ENCODE assay signal across 10 cellular contexts in genomic region chr2:232839680-232840079, GRCh38. TPM values are rescaled to one million over a fixed set of nuclear protein-coding genes. Genes with fewer than 3 reads are reported as not detected.
DNase-seq lines count a peak whose midpoint lies in the region; ATAC-seq and TF ChIP-seq lines count a peak whose summit lies in the region.
"Had no signal": no experiment of that assay in that cellular context is flagged by ENCODE, and none has a peak within 500 bp of the region (broad histone marks: within the 10 kb centered on the region; RNA-seq: fewer than 3 reads in every experiment).

No MANE protein-coding gene starts in this region.

- H3K27me3 Mint-ChIP-seq in CD8-positive, alpha-beta T cell (ENCODE audit: low read depth) = no peaks in the 10 kb centered on the region
- no peaks in the 10 kb centered on the region for H3K27me3 Mint-ChIP-seq in naive thymus-derived CD8-positive, alpha-beta T cell

- CTCF ChIA-PET in CD8-positive, alpha-beta T cell (lab: Charles Lee) = interaction anchor here (1.0 to 1.1 kb wide), 2 partner anchors 27 to 215 kb away, joined by 3 read pairs; no protein-coding TSS in a partner anchor

- H3K27ac ChIP-seq in CD8-positive, alpha-beta T cell (ENCODE audit: low read depth, low read length) = no peak overlapping the region
- H3K27ac ChIP-seq in dorsolateral prefrontal cortex = peak overlapping the region in 32 of 59 donors; percentile 1 to 67 (median 30)

- peaks cover 76% of the 10 kb centered on the region for H3K36me3 Mint-ChIP-seq in CD8-positive, alpha-beta T cell
- H3K36me3 Mint-ChIP-seq in naive thymus-derived CD8-positive, alpha-beta T cell = peaks cover 7 to 87% (median 18%) of the 10 kb centered on the region in 3 donors

- H3K4me1 ChIP-seq in CD8-positive, alpha-beta T cell (ENCODE audit: insufficient read depth, low read length) = peaks cover 20% of the 10 kb centered on the region

- POLR2A ChIA-PET in CD8-positive, alpha-beta T cell (lab: Charles Lee) = interaction anchor here (0.6 kb wide), 1 partner anchor 10 kb away, joined by 3 read pairs; no protein-coding TSS in a partner anchor
- POLR2A ChIA-PET in naive thymus-derived CD8-positive, alpha-beta T cell (lab: Charles Lee) = no interaction called here

- no peak for ATAC-seq in CD8-positive, alpha-beta T cell
- no peak for ATAC-seq in naive thymus-derived CD8-positive, alpha-beta T cell
- ATAC-seq in HG02571 (IDR thresholded peaks at IDR 0.05; ENCODE audit: unreplicated experiment) = no peak
- no peak for ATAC-seq in HG03135 (IDR thresholded peaks at IDR 0.05; ENCODE audit: unreplicated experiment)

- intact Hi-C loops in CD8-positive, alpha-beta T cell (cut with DNase I, micrococcal nuclease) = loop anchor here in 1 of 2 experiments (5.0 kb wide), 1 partner anchor 413 kb away; the partner anchor contains the start of gene ATG16L1
- intact Hi-C loops in dorsolateral prefrontal cortex (cut with DNase I) = loop anchor here in 1 of 2 donors (10.0 kb wide), 1 partner anchor 235 kb away; no protein-coding TSS in a partner anchor

- H3K4me1 Mint-ChIP-seq in CD8-positive, alpha-beta T cell (ENCODE audit: low read depth) = peaks cover 29% of the 10 kb centered on the region
- H3K4me1 Mint-ChIP-seq in naive thymus-derived CD8-positive, alpha-beta T cell = peaks cover 18 to 41% (median 32%) of the 10 kb centered on the region in 4 donors

- no peak overlapping the region for H3K4me3 Mint-ChIP-seq in CD8-positive, alpha-beta T cell
- no peak overlapping the region for H3K4me3 Mint-ChIP-seq in naive thymus-derived CD8-positive, alpha-beta T cell

- peak overlapping the region; percentile 73 for H3K27ac Mint-ChIP-seq in CD8-positive, alpha-beta T cell
- peak overlapping the region in 9 of 10 donors; percentile 9 to 78 (median 53) for H3K27ac Mint-ChIP-seq in naive thymus-derived CD8-positive, alpha-beta T cell

- H3K27me3 ChIP-seq in CD8-positive, alpha-beta T cell (ENCODE audit: insufficient read depth, low read length) = no peaks in the 10 kb centered on the region
- H3K27me3 ChIP-seq in dorsolateral prefrontal cortex = no peaks in the 10 kb centered on the region

- no peak for DNase-seq in CD8-positive, alpha-beta T cell
- peak; percentile 92 for DNase-seq in NOMO-1 treated with DMSO at 0.1 percent for 48 hours (lab: John Stamatoyannopoulos, UW; ENCODE audit: unreplicated experiment)
- peak in 3 of 10 donors; percentile 15 to 51 (median 48) for DNase-seq in dorsolateral prefrontal cortex
- DNase-seq in naive thymus-derived CD8-positive, alpha-beta T cell = no peak
- DNase-seq in NCI-H1092 treated with DMSO at 0.1 percent for 48 hours (lab: John Stamatoyannopoulos, UW) = no peak
- no peak for DNase-seq in NCI-H1436 treated with DMSO at 0.1 percent for 48 hours (lab: John Stamatoyannopoulos, UW)
- DNase-seq: activated CD8-positive, alpha-beta memory T cell treated with anti-CD3 and anti-CD28 coated beads, Interleukin-2, amount 50 U/mL, for 48 hours; MM.1S had no signal

- no peaks in the 10 kb centered on the region for H3K9me3 ChIP-seq in CD8-positive, alpha-beta T cell (ENCODE audit: low read length)

- peaks cover 45% of the 10 kb centered on the region for H3K36me3 ChIP-seq in CD8-positive, alpha-beta T cell (ENCODE audit: insufficient read depth, low read length)

- H3K4me3 ChIP-seq in CD8-positive, alpha-beta T cell (ENCODE audit: low read depth, low read length) = no peak overlapping the region
- H3K4me3 ChIP-seq in dorsolateral prefrontal cortex = peak overlapping the region in 2 of 59 donors; percentile 1 to 11

- H3K9me3 Mint-ChIP-seq in CD8-positive, alpha-beta T cell = no peaks in the 10 kb centered on the region
- no peaks in the 10 kb centered on the region for H3K9me3 Mint-ChIP-seq in naive thymus-derived CD8-positive, alpha-beta T cell

- no peak for TF ChIP-seq CTCF in CD8-positive, alpha-beta T cell (IDR thresholded peaks at IDR 0.05)
- peak in 1 of 56 donors; percentile 8 for TF ChIP-seq CTCF in dorsolateral prefrontal cortex (IDR thresholded peaks at IDR 0.05 in 54 of 56, conservative IDR thresholded peaks at IDR 0.05 in 2 of 56; ENCODE audit: low read depth in 1 of 56, partially characterized antibody in 56 of 56)

RNA-seq across cellular contexts. Expression of gene SNORC, which starts 30.4 kb away (rescaled TPM):
- total RNA-seq in CD8-positive, alpha-beta T cell = under 1 TPM; 0.16 to 0.44 TPM
- 10 to 100 TPM in 119 of 120 experiments, 1 to 10 TPM in 1; 9.4 to 82.0 (median 34.1) TPM for total RNA-seq in dorsolateral prefrontal cortex
- total RNA-seq in naive thymus-derived CD8-positive, alpha-beta T cell = 1 to 10 TPM; 4.0 to 4.7 TPM
- not detected for polyA plus RNA-seq in naive thymus-derived CD8-positive, alpha-beta T cell
